9 cellular contexts compared by ENCODE assay signal in genomic region chr10:59337254-59337653, GRCh38. TPM values are rescaled to one million over a fixed set of nuclear protein-coding genes. Genes with fewer than 3 reads are reported as not detected.
DNase-seq lines count a peak whose midpoint lies in the region; ATAC-seq and TF ChIP-seq lines count a peak whose summit lies in the region.
"Had no signal": no experiment of that assay in that cellular context is flagged by ENCODE, and none has a peak within 500 bp of the region (broad histone marks: within the 10 kb centered on the region; RNA-seq: fewer than 3 reads in every experiment).

No MANE protein-coding gene starts in this region.

- DNase-seq in DMS153 (lab: John Stamatoyannopoulos, UW) (peak; percentile 87), posterior cingulate gyrus (peak in 7 of 10 donors; percentile 29 to 88 (median 53)), NCI-H1092 (lab: John Stamatoyannopoulos, UW) (no peak), iPS-NIHi11 (ENCODE audit: low spot score) (no peak)
- DNase-seq in activated naive CD8-positive, alpha-beta T cell treated with anti-CD3 and anti-CD28 coated beads for 36 hours = no peak

- no peaks in the 10 kb centered on the region for H3K4me1 Mint-ChIP-seq in activated naive CD8-positive, alpha-beta T cell treated with anti-CD3 and anti-CD28 coated beads for 36 hours

- intact Hi-C loops in posterior cingulate gyrus (cut with DNase I) = no loop called here

- TF ChIP-seq POLR2A in gastroesophageal sphincter (IDR thresholded peaks at IDR 0.05) = no peak

- no peak overlapping the region for H3K4me3 ChIP-seq in gastroesophageal sphincter

- no peak for TF ChIP-seq CTCF in gastroesophageal sphincter (IDR thresholded peaks at IDR 0.05)

- no peaks in the 10 kb centered on the region for H3K36me3 Mint-ChIP-seq in activated naive CD8-positive, alpha-beta T cell treated with anti-CD3 and anti-CD28 coated beads for 36 hours

- TF ChIP-seq EP300 in gastroesophageal sphincter (IDR thresholded peaks at IDR 0.05) = no peak

- H3K36me3 ChIP-seq in gastroesophageal sphincter = no peaks in the 10 kb centered on the region

- peak overlapping the region; percentile 78 to 91 (median 80) for H3K27ac ChIP-seq in gastroesophageal sphincter

- H3K9me3 ChIP-seq in gastroesophageal sphincter = no peaks in the 10 kb centered on the region

- no peaks in the 10 kb centered on the region for H3K9me3 Mint-ChIP-seq in activated naive CD8-positive, alpha-beta T cell treated with anti-CD3 and anti-CD28 coated beads for 36 hours

- H3K27me3 ChIP-seq in gastroesophageal sphincter = no peaks in the 10 kb centered on the region

- peak; percentile 86 for ATAC-seq in SK-N-SH treated with all-trans-retinoic acid at 6 μM for 48 hours
- ATAC-seq in gastroesophageal sphincter = peak; percentile 78
- ATAC-seq in HG02623 (IDR thresholded peaks at IDR 0.05; ENCODE audit: unreplicated experiment) = no peak

- H3K27me3 Mint-ChIP-seq in activated naive CD8-positive, alpha-beta T cell treated with anti-CD3 and anti-CD28 coated beads for 36 hours = no peaks in the 10 kb centered on the region

- H3K4me3 Mint-ChIP-seq in activated naive CD8-positive, alpha-beta T cell treated with anti-CD3 and anti-CD28 coated beads for 36 hours = no peak overlapping the region

- no peak overlapping the region for H3K27ac Mint-ChIP-seq in activated naive CD8-positive, alpha-beta T cell treated with anti-CD3 and anti-CD28 coated beads for 36 hours

- H3K4me1 ChIP-seq in gastroesophageal sphincter = peaks cover 17 to 90% (median 30%) of the 10 kb centered on the region in 3 donors

TF ChIP-seq in SK-N-SH treated with all-trans-retinoic acid at 6 μM for 48 hours, 23 proteins besides CTCF, POLR2A, EP300 and RAD21:
- TF ChIP-seq ZNF8 (CRISPR knock-in tag; IDR thresholded peaks at IDR 0.05) (no peak), ZFP30 (CRISPR knock-in tag; IDR thresholded peaks at IDR 0.05) (no peak), RARB (CRISPR knock-in tag; IDR thresholded peaks at IDR 0.05) (no peak), TSHZ2 (CRISPR knock-in tag; IDR thresholded peaks at IDR 0.05) (no peak), BACH2 (CRISPR knock-in tag; IDR thresholded peaks at IDR 0.05; ENCODE audit: borderline replicate concordance) (no peak), ESRRG (CRISPR knock-in tag; IDR thresholded peaks at IDR 0.05) (no peak), GLIS3 (CRISPR knock-in tag; IDR thresholded peaks at IDR 0.05) (no peak), ZNF565 (CRISPR knock-in tag; conservative IDR thresholded peaks at IDR 0.05; ENCODE audit: low read depth) (no peak)
TF ChIP-seq in SK-N-SH treated with all-trans-retinoic acid at 6 μM for 48 hours: peak in this region for 0.

RNA-seq across cellular contexts. Expression of gene FAM13C, which starts 25.1 kb away (rescaled TPM):
- total RNA-seq in gastroesophageal sphincter = 10 to 100 TPM; 26.9 to 79.9 (median 45.5) TPM
- under 1 TPM in 1 of 2 experiments, not detected in 1; 0.21 TPM for total RNA-seq in activated naive CD8-positive, alpha-beta T cell treated with anti-CD3 and anti-CD28 coated beads for 36 hours
- total RNA-seq: T-helper 2 cell treated with Interferon-gamma antibody and Interleukin-4, amounts not matched to agents 100 ng/mL and 5 ng/mL, for 36 hours had no signal

Comparison
In these comparisons a context has a peak if more than half of its experiments do, and no peak if none do; other contexts are left out.
1. DNase-seq: peak in DMS153 (single experiment) and posterior cingulate gyrus (7 of 10); none in NCI-H1092 (single experiment), iPS-NIHi11 (single experiment) and activated naive CD8-positive, alpha-beta T cell treated with anti-CD3 and anti-CD28 coated beads for 36 hours (single experiment).
2. RNA of gene FAM13C, which starts 25.1 kb away (total RNA-seq): 26.9 to 79.9 TPM in gastroesophageal sphincter; 0.21 TPM in activated naive CD8-positive, alpha-beta T cell treated with anti-CD3 and anti-CD28 coated beads for 36 hours; every median in the first group is over 10 times any median in the second.